Comparison of ENCODE assay signal across 10 cellular contexts in the genomic region with DNA sequence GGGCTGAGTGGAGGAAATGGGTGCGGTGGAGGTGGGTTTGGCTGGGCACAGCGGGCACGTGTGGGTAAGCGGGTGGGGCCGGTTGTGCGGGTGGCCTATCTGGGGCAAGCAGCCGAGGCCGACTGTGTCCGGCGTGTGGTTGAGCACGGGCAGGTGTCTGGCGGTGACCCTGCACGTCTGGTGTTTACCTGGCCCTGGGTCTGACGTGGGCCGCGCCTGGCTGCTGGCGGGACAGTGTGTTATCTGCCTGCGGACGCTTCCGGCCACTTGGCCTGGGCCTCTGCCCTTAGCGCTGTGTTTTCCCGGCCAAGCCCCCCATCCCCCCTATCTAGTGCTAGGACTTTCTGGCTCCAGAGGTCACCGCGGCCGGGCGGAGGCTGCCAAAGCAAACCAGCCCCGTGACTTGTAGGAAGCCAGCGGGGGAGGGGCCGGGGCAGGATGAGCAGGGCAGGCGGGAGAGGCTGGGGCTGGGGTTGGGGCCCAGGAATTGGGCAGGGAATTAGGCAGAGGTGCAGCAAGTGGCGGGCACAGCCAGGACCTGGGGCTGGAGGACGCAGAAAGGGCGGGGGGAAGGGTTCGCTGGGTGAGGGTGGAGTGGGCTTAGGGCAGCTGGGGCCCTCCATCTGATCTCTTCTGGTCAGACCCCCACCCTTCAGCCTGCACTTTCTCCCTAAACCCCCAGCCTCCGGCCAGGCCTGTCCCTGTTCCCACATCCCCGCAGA. TPM values are rescaled to one million over a fixed set of nuclear protein-coding genes. Genes with fewer than 3 reads are reported as not detected.
A peak's percentile ranks its signal among the peaks of the same experiment; 100 is the strongest.
DNase-seq lines count a peak whose midpoint lies in the region; ATAC-seq and TF ChIP-seq lines count a peak whose summit lies in the region.
"Had no signal": no experiment of that assay in that cellular context is flagged by ENCODE, and none has a peak within 500 bp of the region (broad histone marks: within the 10 kb centered on the region; RNA-seq: fewer than 3 reads in every experiment).

No MANE protein-coding gene starts in this region.

- H3K9me3 ChIP-seq in body of pancreas = no peaks in the 10 kb centered on the region

- peaks cover 58% of the 10 kb centered on the region for H3K4me1 ChIP-seq in body of pancreas

- peak in 1 of 7 experiments; percentile 4 for TF ChIP-seq CTCF in body of pancreas (IDR thresholded peaks at IDR 0.05)

- H3K27ac ChIP-seq in body of pancreas = peak overlapping the region; percentile 91 to 97 (median 96)
- peak overlapping the region; percentile 73 for H3K27ac ChIP-seq in layer of hippocampus (ENCODE audit: low read depth, low read length)

- no peaks in the 10 kb centered on the region for H3K36me3 ChIP-seq in body of pancreas (replicated peaks in 1 of 2; ENCODE audit: insufficient read depth in 1 of 2, low read depth in 2 of 2)

- H3K27me3 ChIP-seq in body of pancreas (no peaks in the 10 kb centered on the region), layer of hippocampus (ENCODE audit: control insufficient read depth, insufficient read depth, low read length) (no peaks in the 10 kb centered on the region)

- intact Hi-C loops in body of pancreas (cut with DNase I) = loop anchor here (10.0 kb wide), 1 partner anchor 94 kb away; a partner anchor contains a TSS

- DNase-seq in NCI-H146 (lab: John Stamatoyannopoulos, UW) (peak; percentile 28), NCI-H146 treated with DMSO at 0.1 percent for 48 hours (lab: John Stamatoyannopoulos, UW; ENCODE audit: unreplicated experiment) (no peak), body of pancreas (peak; percentile 95 to 99 (median 96)), NCI-H2081 treated with DMSO at 0.1 percent for 48 hours (lab: John Stamatoyannopoulos, UW) (no peak)
- peak; percentile 37 to 41 for DNase-seq in stimulated activated CD4-positive, alpha-beta T cell treated with anti-CD3 and anti-CD28 coated beads, Interleukin-2, amount 100 ng/mL, for 24 hours

- WGBS in body of pancreas, 2 donors = 2 to 5% methylated on average over 10 to 36 of the region's 36 CpGs

- TF ChIP-seq POLR2A in body of pancreas (IDR thresholded peaks at IDR 0.05) = peak; percentile 60 to 78 (median 71)

- ATAC-seq in body of pancreas (peak; percentile 79), GM19035 (IDR thresholded peaks at IDR 0.05; ENCODE audit: unreplicated experiment) (no peak), GM19395 (IDR thresholded peaks at IDR 0.05; ENCODE audit: unreplicated experiment) (no peak)

- H3K4me3 ChIP-seq in body of pancreas = no peak overlapping the region

RNA-seq across cellular contexts. Expression of a gene that starts 0.5 kb away (rescaled TPM):
- total RNA-seq in body of pancreas = 100 to 1,000 TPM; 135 to 289 TPM
- total RNA-seq: glomerular endothelial cell, M059J had no signal

RNA-seq across cellular contexts. Expression of a gene that starts 10.7 kb away (rescaled TPM):
- 10 to 100 TPM in 1 of 2 donors, 1 to 10 TPM in 1; 2.3 to 23.6 TPM for total RNA-seq in body of pancreas

RNA-seq across cellular contexts. Expression of a gene that starts 40.9 kb away (rescaled TPM):
- total RNA-seq in body of pancreas = 10 to 100 TPM; 90.8 to 94.9 TPM

Comparison
In these comparisons a context has a peak if more than half of its experiments do, and no peak if none do; other contexts are left out.
1. DNase-seq: peak in NCI-H146 (single experiment), body of pancreas (4 of 4) and stimulated activated CD4-positive, alpha-beta T cell treated with anti-CD3 and anti-CD28 coated beads, Interleukin-2, amount 100 ng/mL, for 24 hours (2 of 2); none in NCI-H146 treated with DMSO at 0.1 percent for 48 hours (single experiment) and NCI-H2081 treated with DMSO at 0.1 percent for 48 hours (single experiment).